ENCODE assay signal across 14 cellular contexts in genomic region chr2:143934170-143934912, GRCh38.
A peak's percentile ranks its signal among the peaks of the same experiment; 100 is the strongest.
DNase-seq lines count a peak whose midpoint lies in the region; ATAC-seq and FAIRE-seq lines count a peak whose summit lies in the region.
"Had no signal": no experiment of that assay in that cellular context is flagged by ENCODE, and none has a peak within 500 bp of the region (broad histone marks: within the 10 kb centered on the region; RNA-seq: fewer than 3 reads in every experiment).

No MANE protein-coding gene starts in this region.

- no peaks in the 10 kb centered on the region for H3K36me3 Mint-ChIP-seq in activated T-cell treated with anti-CD3 and anti-CD28 coated beads, Interleukin-2, amount 50 U/mL, for 24 hours (ENCODE audit: low read depth)
- no peaks in the 10 kb centered on the region for H3K36me3 Mint-ChIP-seq in activated CD8-positive, alpha-beta memory T cell treated with anti-CD3 and anti-CD28 coated beads, Interleukin-2, amount 10 ng/mL, durations not matched to agents 7 days and 5 days

- H3K4me3 ChIP-seq in mucosa of rectum (ENCODE audit: low read length in 2 of 2), result no peak overlapping the region

- no peak overlapping the region for H3K9ac ChIP-seq in mucosa of rectum (ENCODE audit: low read depth in 1 of 2, low read length in 2 of 2)

- peak; percentile 89 for FAIRE-seq in GM18507 (lab: Jason Lieb, UNC)
- FAIRE-seq in RCC 7860 (lab: Jason Lieb, UNC), result peak; percentile 40
- FAIRE-seq: HepG2 had no signal

- DNase-seq in GM18507 (ENCODE audit: extremely low spot score, insufficient read length, low read depth) (no peak), RCC 7860 (ENCODE audit: low spot score) (peak; percentile 19), NCI-H526 treated with DMSO at 0.1 percent for 48 hours (lab: John Stamatoyannopoulos, UW) (no peak)
- DNase-seq in activated T-cell treated with anti-CD3 and anti-CD28 coated beads, Interleukin-2, amount 50 U/mL, for 24 hours, result no peak
- DNase-seq in activated CD8-positive, alpha-beta memory T cell treated with anti-CD3 and anti-CD28 coated beads, Interleukin-2, amount 10 ng/mL, durations not matched to agents 7 days and 5 days, result no peak
- DNase-seq: activated CD4-positive, alpha-beta T cell treated with anti-CD3 and anti-CD28 coated beads for 48 hours; activated gamma-delta T cell treated with Interleukin-2 at 50 U/mL for 16 hours; cerebellar nuclear complex; NCI-H1436 treated with DMSO at 0.1 percent for 48 hours; stimulated activated CD4-positive, alpha-beta T cell treated with anti-CD3 and anti-CD28 coated beads, Interleukin-2, amount 100 ng/mL, for 24 hours had no signal

- H3K4me1 Mint-ChIP-seq in activated T-cell treated with anti-CD3 and anti-CD28 coated beads, Interleukin-2, amount 50 U/mL, for 24 hours (ENCODE audit: low read depth), result peaks cover 19% of the 10 kb centered on the region
- H3K4me1 Mint-ChIP-seq in activated CD8-positive, alpha-beta memory T cell treated with anti-CD3 and anti-CD28 coated beads, Interleukin-2, amount 10 ng/mL, durations not matched to agents 7 days and 5 days, result peaks cover 10% of the 10 kb centered on the region

- H3K27ac ChIP-seq in mucosa of rectum (ENCODE audit: low read depth in 2 of 2, low read length in 2 of 2), result peak overlapping the region; percentile 24 to 58

- no peaks in the 10 kb centered on the region for H3K9me3 ChIP-seq in mucosa of rectum (ENCODE audit: control insufficient read depth in 2 of 2, low read length in 2 of 2)

- peaks cover 13 to 14% of the 10 kb centered on the region in 2 donors for H3K27me3 ChIP-seq in mucosa of rectum (ENCODE audit: control insufficient read depth in 2 of 2, insufficient read depth in 2 of 2, low read length in 2 of 2)

- CTCF ChIA-PET in activated CD8-positive, alpha-beta memory T cell treated with anti-CD3 and anti-CD28 coated beads, Interleukin-2, amount 10 ng/mL, durations not matched to agents 7 days and 5 days (lab: Charles Lee), result no interaction called here

- no peaks in the 10 kb centered on the region for H3K9me3 Mint-ChIP-seq in activated T-cell treated with anti-CD3 and anti-CD28 coated beads, Interleukin-2, amount 50 U/mL, for 24 hours
- H3K9me3 Mint-ChIP-seq in activated CD8-positive, alpha-beta memory T cell treated with anti-CD3 and anti-CD28 coated beads, Interleukin-2, amount 10 ng/mL, durations not matched to agents 7 days and 5 days (ENCODE audit: low read depth), result no peaks in the 10 kb centered on the region

- peaks cover 0 to 4% of the 10 kb centered on the region in 2 donors for H3K4me1 ChIP-seq in mucosa of rectum (ENCODE audit: control insufficient read depth in 2 of 2, insufficient read depth in 2 of 2, low read length in 2 of 2)

- ATAC-seq in HG02623 (IDR thresholded peaks at IDR 0.05; ENCODE audit: unreplicated experiment) (peak; percentile 42), GM19455 (IDR thresholded peaks at IDR 0.05; ENCODE audit: unreplicated experiment) (no peak)
- ATAC-seq in activated CD8-positive, alpha-beta memory T cell treated with anti-CD3 and anti-CD28 coated beads, Interleukin-2, amount 10 ng/mL, durations not matched to agents 7 days and 5 days, result no peak
- ATAC-seq: HepG2 had no signal

- peaks cover 54% of the 10 kb centered on the region for H3K27me3 Mint-ChIP-seq in activated T-cell treated with anti-CD3 and anti-CD28 coated beads, Interleukin-2, amount 50 U/mL, for 24 hours
- peaks cover 68% of the 10 kb centered on the region for H3K27me3 Mint-ChIP-seq in activated CD8-positive, alpha-beta memory T cell treated with anti-CD3 and anti-CD28 coated beads, Interleukin-2, amount 10 ng/mL, durations not matched to agents 7 days and 5 days

- H3K27ac Mint-ChIP-seq in activated T-cell treated with anti-CD3 and anti-CD28 coated beads, Interleukin-2, amount 50 U/mL, for 24 hours, result no peak overlapping the region
- no peak overlapping the region for H3K27ac Mint-ChIP-seq in activated CD8-positive, alpha-beta memory T cell treated with anti-CD3 and anti-CD28 coated beads, Interleukin-2, amount 10 ng/mL, durations not matched to agents 7 days and 5 days

- H3K36me3 ChIP-seq in mucosa of rectum (ENCODE audit: control insufficient read depth in 2 of 2, insufficient read depth in 2 of 2, low read length in 2 of 2), result no peaks in the 10 kb centered on the region

- no peak overlapping the region for H3K4me3 Mint-ChIP-seq in activated T-cell treated with anti-CD3 and anti-CD28 coated beads, Interleukin-2, amount 50 U/mL, for 24 hours
- no peak overlapping the region for H3K4me3 Mint-ChIP-seq in activated CD8-positive, alpha-beta memory T cell treated with anti-CD3 and anti-CD28 coated beads, Interleukin-2, amount 10 ng/mL, durations not matched to agents 7 days and 5 days
